ENCODE assay signal across 27 cellular contexts in genomic region chr18:36889316-36889715, GRCh38.
DNase-seq lines count a peak whose midpoint lies in the region; ATAC-seq, FAIRE-seq and TF ChIP-seq lines count a peak whose summit lies in the region.
"Had no signal": no experiment of that assay in that cellular context is flagged by ENCODE, and none has a peak within 500 bp of the region (broad histone marks: within the 10 kb centered on the region; RNA-seq: fewer than 3 reads in every experiment).

No MANE protein-coding gene starts in this region.

- H3K27me3 Mint-ChIP-seq in type B pancreatic cell = no peaks in the 10 kb centered on the region
- H3K27me3 Mint-ChIP-seq: activated naive CD4-positive, alpha-beta T cell treated with anti-CD3 and anti-CD28 coated beads, Interleukin-2, amount 50 U/mL, for 24 hours; B cell; stimulated activated naive CD8-positive, alpha-beta T cell treated with anti-CD3 and anti-CD28 coated beads, Interleukin-15, amount 100 ng/mL, for 72 hours had no signal

- intact Hi-C loops in HepG2 (cut with micrococcal nuclease; ENCODE audit: unreplicated experiment) (no loop called here), right lobe of liver (cut with DNase I) (no loop called here)

- no peak overlapping the region for H3K4me3 Mint-ChIP-seq in type B pancreatic cell
- H3K4me3 Mint-ChIP-seq: activated naive CD4-positive, alpha-beta T cell treated with anti-CD3 and anti-CD28 coated beads, Interleukin-2, amount 50 U/mL, for 24 hours; activated T-cell treated with anti-CD3 and anti-CD28 coated beads, Interleukin-2, amount 50 U/mL, for 72 hours; B cell; endodermal cell; stimulated activated naive CD8-positive, alpha-beta T cell treated with anti-CD3 and anti-CD28 coated beads, Interleukin-15, amount 100 ng/mL, for 72 hours; T-helper 1 cell treated with Interleukin-12 subunit alpha and Interleukin-12 subunit beta and Interleukin-4 antibody, amounts not matched to agents 30 μg/mL and 1 μg/mL, for 36 hours had no signal

- no peak overlapping the region for H3K4me2 ChIP-seq in HepG2 (ENCODE audit: low read depth, low read length)

- H3K4me3 ChIP-seq in HepG2 (replicated peaks in 1 of 3; ENCODE audit: insufficient read depth in 1 of 3, low read depth in 2 of 3, low read length in 3 of 3) (no peak overlapping the region), right lobe of liver (no peak overlapping the region), fibroblast of mammary gland (ENCODE audit: control insufficient read depth, low read depth, low read length) (no peak overlapping the region)
- H3K4me3 ChIP-seq: heart right ventricle, prostate gland, SJSA1, transverse colon had no signal

- H4K20me1 ChIP-seq in HepG2 (ENCODE audit: insufficient read depth, low read length) = no peaks in the 10 kb centered on the region

- FAIRE-seq in HepG2 (lab: Jason Lieb, UNC) (no peak), RCC 7860 (lab: Jason Lieb, UNC) (no peak)
- FAIRE-seq: astrocyte, GM12891 had no signal

- peaks cover 3% of the 10 kb centered on the region for H3K4me1 Mint-ChIP-seq in type B pancreatic cell (ENCODE audit: unreplicated experiment)
- H3K4me1 Mint-ChIP-seq: activated naive CD4-positive, alpha-beta T cell treated with anti-CD3 and anti-CD28 coated beads, Interleukin-2, amount 50 U/mL, for 24 hours; stimulated activated naive CD8-positive, alpha-beta T cell treated with anti-CD3 and anti-CD28 coated beads, Interleukin-15, amount 100 ng/mL, for 72 hours had no signal

- no peak for DNase-seq in HepG2 (ENCODE audit: low spot score)
- no peak for DNase-seq in right lobe of liver
- DNase-seq in fibroblast of mammary gland (ENCODE audit: low read depth) = peak; percentile 40
- DNase-seq in myocyte (ENCODE audit: low read depth) = peak; percentile 63
- no peak for DNase-seq in RCC 7860 (ENCODE audit: low spot score)
- no peak for DNase-seq in SKM-1 (lab: John Stamatoyannopoulos, UW; ENCODE audit: unreplicated experiment)
- no peak for DNase-seq in HuH-7.5 (ENCODE audit: low spot score)
- no peak for DNase-seq in type B pancreatic cell (ENCODE audit: extremely low spot score, unreplicated experiment)
- DNase-seq: 8988T; activated CD4-positive, alpha-beta T cell treated with anti-CD3 and anti-CD28 coated beads for 48 hours; activated T-cell treated with anti-CD3 and anti-CD28 coated beads, Interleukin-2, amount 50 U/mL, for 72 hours; COR-L47; DMS79 treated with DMSO at 0.1 percent for 48 hours; endodermal cell; heart right ventricle; KG1; NCI-H1694 treated with DMSO at 0.1 percent for 48 hours; stimulated activated naive CD8-positive, alpha-beta T cell treated with anti-CD3 and anti-CD28 coated beads, Interleukin-15, amount 100 ng/mL, for 72 hours; transverse colon had no signal

- H3K79me2 ChIP-seq in HepG2 (ENCODE audit: insufficient read depth, low read length) = no peaks in the 10 kb centered on the region

- no peaks in the 10 kb centered on the region for H3K9me3 Mint-ChIP-seq in type B pancreatic cell
- H3K9me3 Mint-ChIP-seq: activated naive CD4-positive, alpha-beta T cell treated with anti-CD3 and anti-CD28 coated beads, Interleukin-2, amount 50 U/mL, for 24 hours; activated T-cell treated with anti-CD3 and anti-CD28 coated beads, Interleukin-2, amount 50 U/mL, for 72 hours; endodermal cell; stimulated activated naive CD8-positive, alpha-beta T cell treated with anti-CD3 and anti-CD28 coated beads, Interleukin-15, amount 100 ng/mL, for 72 hours; T-helper 1 cell treated with Interleukin-12 subunit alpha and Interleukin-12 subunit beta and Interleukin-4 antibody, amounts not matched to agents 30 μg/mL and 1 μg/mL, for 36 hours had no signal

- H3K36me3 ChIP-seq in HepG2 (replicated peaks in 1 of 2; ENCODE audit: control insufficient read depth in 1 of 2, insufficient read depth in 2 of 2, low read length in 2 of 2) = no peaks in the 10 kb centered on the region
- H3K36me3 ChIP-seq in right lobe of liver = no peaks in the 10 kb centered on the region
- H3K36me3 ChIP-seq: prostate gland, SJSA1, transverse colon had no signal

- TF ChIP-seq EP300 in HepG2 (IDR thresholded peaks at IDR 0.05; ENCODE audit: low read depth in 2 of 2, low read length in 2 of 2) (no peak), HepG2 (CRISPR knock-in tag; IDR thresholded peaks at IDR 0.05; ENCODE audit: borderline replicate concordance) (no peak)

- CTCF ChIA-PET in HepG2 (lab: Yijun Ruan, JAX; ENCODE audit: low intra/inter-chr PET ratio, low total read pairs) = no interaction called here

- no peak for TF ChIP-seq RAD21 in HepG2 (CRISPR knock-in tag; IDR thresholded peaks at IDR 0.05)

- in situ Hi-C loops in HepG2 (cut with HindIII; ENCODE audit: extremely low pct_ligation_motif_present, low pct_unique_long_range_greater_than_20kb) = no loop called here

- POLR2A ChIA-PET in HepG2 (lab: Yijun Ruan, JAX) = no interaction called here

- no peak for TF ChIP-seq CTCF in HepG2 (CRISPR knock-in tag; IDR thresholded peaks at IDR 0.05)
- TF ChIP-seq CTCF in right lobe of liver (IDR thresholded peaks at IDR 0.05) = no peak
- no peak for TF ChIP-seq CTCF in fibroblast of mammary gland (conservative IDR thresholded peaks at IDR 0.05; ENCODE audit: control insufficient read depth, insufficient read depth, low read depth, low read length)
- TF ChIP-seq CTCF in type B pancreatic cell (conservative IDR thresholded peaks at IDR 0.05) = no peak

- H3K9me3 ChIP-seq in HepG2 (ENCODE audit: low read length) = no peaks in the 10 kb centered on the region
- H3K9me3 ChIP-seq in right lobe of liver = no peaks in the 10 kb centered on the region
- H3K9me3 ChIP-seq: heart right ventricle, prostate gland, SJSA1, transverse colon had no signal

- no peak overlapping the region for H3K9ac ChIP-seq in HepG2 (ENCODE audit: insufficient read depth, low read depth, low read length)

- WGBS in HepG2 (ENCODE audit: low lambda C conversion rate) = 97% methylated on average over 1 of the region's 1 CpG
- WGBS in right lobe of liver (ENCODE audit: insufficient coverage, low coverage, low lambda C conversion rate, missing lambda C conversion rate) = 43% methylated on average over 1 of the region's 1 CpG

- no peak for ATAC-seq in HepG2
- no peak for ATAC-seq in right lobe of liver
- ATAC-seq: activated T-cell treated with anti-CD3 and anti-CD28 coated beads, Interleukin-2, amount 50 U/mL, for 72 hours; HCT116; stimulated activated naive CD8-positive, alpha-beta T cell treated with anti-CD3 and anti-CD28 coated beads, Interleukin-15, amount 100 ng/mL, for 72 hours had no signal

- H3K36me3 Mint-ChIP-seq in type B pancreatic cell = no peaks in the 10 kb centered on the region

- H3K27ac ChIP-seq in HepG2 (ENCODE audit: extremely low read length, insufficient read depth, low read length) (no peak overlapping the region), right lobe of liver (no peak overlapping the region)
- H3K27ac ChIP-seq: heart right ventricle, prostate gland, SJSA1, transverse colon had no signal

- H3K27ac Mint-ChIP-seq in type B pancreatic cell = no peak overlapping the region
- H3K27ac Mint-ChIP-seq: activated naive CD4-positive, alpha-beta T cell treated with anti-CD3 and anti-CD28 coated beads, Interleukin-2, amount 50 U/mL, for 24 hours; activated T-cell treated with anti-CD3 and anti-CD28 coated beads, Interleukin-2, amount 50 U/mL, for 72 hours; B cell; endodermal cell; stimulated activated naive CD8-positive, alpha-beta T cell treated with anti-CD3 and anti-CD28 coated beads, Interleukin-15, amount 100 ng/mL, for 72 hours; T-helper 1 cell treated with Interleukin-12 subunit alpha and Interleukin-12 subunit beta and Interleukin-4 antibody, amounts not matched to agents 30 μg/mL and 1 μg/mL, for 36 hours had no signal

- H2AFZ ChIP-seq in HepG2 (ENCODE audit: low read length) = no peak overlapping the region

- H3K4me1 ChIP-seq in HepG2 (ENCODE audit: insufficient read depth, low read length) (no peaks in the 10 kb centered on the region), right lobe of liver (no peaks in the 10 kb centered on the region)
- H3K4me1 ChIP-seq: prostate gland, SJSA1 had no signal

- H3K27me3 ChIP-seq in HepG2 (ENCODE audit: control insufficient read depth in 1 of 2, insufficient read depth in 2 of 2, low read length in 2 of 2) (no peaks in the 10 kb centered on the region), right lobe of liver (no peaks in the 10 kb centered on the region)
- H3K27me3 ChIP-seq: heart right ventricle, SJSA1, transverse colon had no signal

- no TSS peak for BruUV-seq in HepG2 (replicated peaks; lab: Mats Ljungman, UMichigan)

- TF ChIP-seq POLR2A in HepG2 (IDR thresholded peaks at IDR 0.05; ENCODE audit: insufficient read depth in 1 of 2, low read depth in 2 of 2, low read length in 2 of 2) (no peak), right lobe of liver (IDR thresholded peaks at IDR 0.05) (no peak)

TF ChIP-seq in HepG2, 621 proteins besides CTCF, POLR2A, EP300 and RAD21:
- 0 out of 4 replicates have a peak, but pooled peaks have one; percentile 6 to 9 for TF ChIP-seq MAFK (conservative IDR thresholded peaks at IDR 0.05 in 1 of 2, IDR thresholded peaks at IDR 0.05 in 1 of 2; ENCODE audit: low read length in 2 of 2)
- no peak for TF ChIP-seq ZNF616 (CRISPR knock-in tag; IDR thresholded peaks at IDR 0.05; ENCODE audit: low read depth)

Comparison
In these comparisons a context has a peak if more than half of its experiments do, and no peak if none do; other contexts are left out.
1. DNase-seq: peak in fibroblast of mammary gland (single experiment) and myocyte (single experiment); none in HepG2 (single experiment), right lobe of liver (0 of 3), RCC 7860 (single experiment), SKM-1 (single experiment), HuH-7.5 (single experiment) and type B pancreatic cell (single experiment).